In genomic region chrX:68433981-68434299, GRCh38 we compare ENCODE assay signal across 8 cellular contexts. TPM values are rescaled to one million over a fixed set of nuclear protein-coding genes. Genes with fewer than 3 reads are reported as not detected.
DNase-seq lines count a peak whose midpoint lies in the region; TF ChIP-seq lines count a peak whose summit lies in the region.

No MANE protein-coding gene starts in this region.

- H3K4me3 Mint-ChIP-seq in HFFc6, result peak overlapping the region; percentile 93
- H3K4me3 Mint-ChIP-seq in activated T-helper 2 cell treated with anti-CD3 and anti-CD28 coated beads, Interferon-gamma antibody, Interleukin-2, Interleukin-4, amounts not matched to agents 10 μg/mL and 5 μg/mL and 100 μg/mL, durations not matched to agents 14 hours and 24 hours and 36 hours (ENCODE audit: low read depth), result peak overlapping the region; percentile 69

- no peaks in the 10 kb centered on the region for H3K27me3 ChIP-seq in iPS-18a (ENCODE audit: control insufficient read depth, insufficient read depth, low read length)

- peaks cover 10% of the 10 kb centered on the region; the same call in 1 of the 2 replicates for H3K36me3 Mint-ChIP-seq in HFFc6 (ENCODE audit: low read depth)
- H3K36me3 Mint-ChIP-seq in activated T-helper 2 cell treated with anti-CD3 and anti-CD28 coated beads, Interferon-gamma antibody, Interleukin-2, Interleukin-4, amounts not matched to agents 10 μg/mL and 5 μg/mL and 100 μg/mL, durations not matched to agents 14 hours and 24 hours and 36 hours (ENCODE audit: low read depth), result no peaks in the 10 kb centered on the region

- no peak for DNase-seq in HFFc6
- DNase-seq in activated T-helper 2 cell treated with anti-CD3 and anti-CD28 coated beads, Interferon-gamma antibody, Interleukin-2, Interleukin-4, amounts not matched to agents 10 μg/mL and 5 μg/mL and 100 μg/mL, durations not matched to agents 14 hours and 24 hours and 36 hours (ENCODE audit: low spot score), result no peak
- peak; percentile 19 for DNase-seq in stimulated activated CD8-positive, alpha-beta memory T cell treated with anti-CD3 and anti-CD28 coated beads, Interleukin-4, amount 100 ng/mL, for 48 hours
- no peak for DNase-seq in NCI-H774 (lab: John Stamatoyannopoulos, UW)
- DNase-seq in activated CD4-positive, alpha-beta T cell treated with anti-CD3 and anti-CD28 coated beads, Interleukin-2, amount 50 U/mL, for 48 hours, result no peak
- DNase-seq in amygdala (lab: John Stamatoyannopoulos, UW), result no peak
- no peak for DNase-seq in stimulated activated CD4-positive, alpha-beta T cell treated with anti-CD3 and anti-CD28 coated beads, Interleukin-2, amount 100 ng/mL, for 24 hours

- TF ChIP-seq CTCF in HFFc6 (IDR thresholded peaks at IDR 0.05), result no peak

- no peak overlapping the region for H3K27ac ChIP-seq in iPS-18a (ENCODE audit: low read length)

- no peaks in the 10 kb centered on the region for H3K9me3 Mint-ChIP-seq in HFFc6
- no peaks in the 10 kb centered on the region for H3K9me3 Mint-ChIP-seq in activated T-helper 2 cell treated with anti-CD3 and anti-CD28 coated beads, Interferon-gamma antibody, Interleukin-2, Interleukin-4, amounts not matched to agents 10 μg/mL and 5 μg/mL and 100 μg/mL, durations not matched to agents 14 hours and 24 hours and 36 hours

- peaks cover 12% of the 10 kb centered on the region for H3K9me3 ChIP-seq in iPS-18a (ENCODE audit: control insufficient read depth, low read depth, low read length)

- peaks cover 50% of the 10 kb centered on the region for H3K4me1 Mint-ChIP-seq in HFFc6 (ENCODE audit: low read depth)
- H3K4me1 Mint-ChIP-seq in activated T-helper 2 cell treated with anti-CD3 and anti-CD28 coated beads, Interferon-gamma antibody, Interleukin-2, Interleukin-4, amounts not matched to agents 10 μg/mL and 5 μg/mL and 100 μg/mL, durations not matched to agents 14 hours and 24 hours and 36 hours (ENCODE audit: low read depth), result no peaks in the 10 kb centered on the region

- H3K36me3 ChIP-seq in iPS-18a (ENCODE audit: control insufficient read depth, low read depth, low read length), result no peaks in the 10 kb centered on the region

- H3K4me1 ChIP-seq in iPS-18a (ENCODE audit: control insufficient read depth, low read depth, low read length), result no peaks in the 10 kb centered on the region

- peak overlapping the region; percentile 97 for H3K27ac Mint-ChIP-seq in HFFc6
- H3K27ac Mint-ChIP-seq in activated T-helper 2 cell treated with anti-CD3 and anti-CD28 coated beads, Interferon-gamma antibody, Interleukin-2, Interleukin-4, amounts not matched to agents 10 μg/mL and 5 μg/mL and 100 μg/mL, durations not matched to agents 14 hours and 24 hours and 36 hours, result no peak overlapping the region

- H3K27me3 Mint-ChIP-seq in HFFc6 (ENCODE audit: insufficient read depth), result no peaks in the 10 kb centered on the region
- H3K27me3 Mint-ChIP-seq in activated T-helper 2 cell treated with anti-CD3 and anti-CD28 coated beads, Interferon-gamma antibody, Interleukin-2, Interleukin-4, amounts not matched to agents 10 μg/mL and 5 μg/mL and 100 μg/mL, durations not matched to agents 14 hours and 24 hours and 36 hours (ENCODE audit: low read depth), result peaks cover 40% of the 10 kb centered on the region

- intact Hi-C loops in activated T-helper 2 cell treated with anti-CD3 and anti-CD28 coated beads, Interferon-gamma antibody, Interleukin-2, Interleukin-4, amounts not matched to agents 10 μg/mL and 5 μg/mL and 100 μg/mL, durations not matched to agents 14 hours and 24 hours and 36 hours (cut with micrococcal nuclease), result no loop called here

- H3K4me3 ChIP-seq in iPS-18a (ENCODE audit: low read length), result peak overlapping the region; percentile 68

- H3K9ac ChIP-seq in iPS-18a (ENCODE audit: low read length), result peak overlapping the region; percentile 36

RNA-seq across cellular contexts. Expression of gene OPHN1, which starts 0.6 kb away (rescaled TPM):
- total RNA-seq in HFFc6 (2021; fragmentation: NEBNext Ultra II Directional; extraction: Animal tissue kit (Norgen Biotek cat#: 25700)), result 10 to 100 TPM in 4 of 6 experiments, 1 to 10 TPM in 2; 7.8 to 12.5 (median 10.6) TPM
- total RNA-seq in activated T-helper 2 cell treated with anti-CD3 and anti-CD28 coated beads, Interferon-gamma antibody, Interleukin-2, Interleukin-4, amounts not matched to agents 10 μg/mL and 5 μg/mL and 100 μg/mL, durations not matched to agents 14 hours and 24 hours and 36 hours, result 0.07 and 0.21 TPM in 2 replicates
